1 cellular context compared by ENCODE assay signal in genomic region chr1:26022404-26022779, GRCh38.
TF ChIP-seq lines count a peak whose summit lies in the region.

No MANE protein-coding gene starts in this region.

TF ChIP-seq in HepG2, 621 proteins besides CTCF, POLR2A, EP300 and RAD21 (continued from another document):
- TF ChIP-seq, protein P1, sequence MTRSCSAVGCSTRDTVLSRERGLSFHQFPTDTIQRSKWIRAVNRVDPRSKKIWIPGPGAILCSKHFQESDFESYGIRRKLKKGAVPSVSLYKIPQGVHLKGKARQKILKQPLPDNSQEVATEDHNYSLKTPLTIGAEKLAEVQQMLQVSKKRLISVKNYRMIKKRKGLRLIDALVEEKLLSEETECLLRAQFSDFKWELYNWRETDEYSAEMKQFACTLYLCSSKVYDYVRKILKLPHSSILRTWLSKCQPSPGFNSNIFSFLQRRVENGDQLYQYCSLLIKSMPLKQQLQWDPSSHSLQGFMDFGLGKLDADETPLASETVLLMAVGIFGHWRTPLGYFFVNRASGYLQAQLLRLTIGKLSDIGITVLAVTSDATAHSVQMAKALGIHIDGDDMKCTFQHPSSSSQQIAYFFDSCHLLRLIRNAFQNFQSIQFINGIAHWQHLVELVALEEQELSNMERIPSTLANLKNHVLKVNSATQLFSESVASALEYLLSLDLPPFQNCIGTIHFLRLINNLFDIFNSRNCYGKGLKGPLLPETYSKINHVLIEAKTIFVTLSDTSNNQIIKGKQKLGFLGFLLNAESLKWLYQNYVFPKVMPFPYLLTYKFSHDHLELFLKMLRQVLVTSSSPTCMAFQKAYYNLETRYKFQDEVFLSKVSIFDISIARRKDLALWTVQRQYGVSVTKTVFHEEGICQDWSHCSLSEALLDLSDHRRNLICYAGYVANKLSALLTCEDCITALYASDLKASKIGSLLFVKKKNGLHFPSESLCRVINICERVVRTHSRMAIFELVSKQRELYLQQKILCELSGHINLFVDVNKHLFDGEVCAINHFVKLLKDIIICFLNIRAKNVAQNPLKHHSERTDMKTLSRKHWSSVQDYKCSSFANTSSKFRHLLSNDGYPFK (CRISPR knock-in tag; IDR thresholded peaks at IDR 0.05; ENCODE audit: borderline replicate concordance) = 0 out of 2 replicates have a peak, but pooled peaks have one; percentile 4
- no peak for TF ChIP-seq MIXL1 (CRISPR knock-in tag; IDR thresholded peaks at IDR 0.05)
- 0 out of 2 replicates have a peak, but pooled peaks have one; percentile 42 for TF ChIP-seq ZSCAN21 (CRISPR knock-in tag; IDR thresholded peaks at IDR 0.05; ENCODE audit: borderline replicate concordance)
- peak; percentile 99 for TF ChIP-seq ZNF629 (CRISPR knock-in tag; conservative IDR thresholded peaks at IDR 0.05)
- TF ChIP-seq, protein P2, sequence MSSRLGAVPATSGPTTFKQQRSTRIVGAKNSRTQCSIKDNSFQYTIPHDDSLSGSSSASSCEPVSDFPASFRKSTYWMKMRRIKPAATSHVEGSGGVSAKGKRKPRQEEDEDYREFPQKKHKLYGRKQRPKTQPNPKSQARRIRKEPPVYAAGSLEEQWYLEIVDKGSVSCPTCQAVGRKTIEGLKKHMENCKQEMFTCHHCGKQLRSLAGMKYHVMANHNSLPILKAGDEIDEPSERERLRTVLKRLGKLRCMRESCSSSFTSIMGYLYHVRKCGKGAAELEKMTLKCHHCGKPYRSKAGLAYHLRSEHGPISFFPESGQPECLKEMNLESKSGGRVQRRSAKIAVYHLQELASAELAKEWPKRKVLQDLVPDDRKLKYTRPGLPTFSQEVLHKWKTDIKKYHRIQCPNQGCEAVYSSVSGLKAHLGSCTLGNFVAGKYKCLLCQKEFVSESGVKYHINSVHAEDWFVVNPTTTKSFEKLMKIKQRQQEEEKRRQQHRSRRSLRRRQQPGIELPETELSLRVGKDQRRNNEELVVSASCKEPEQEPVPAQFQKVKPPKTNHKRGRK (CRISPR knock-in tag; IDR thresholded peaks at IDR 0.05) = no peak
- peak; percentile 25; the same call in 1 of the 2 replicates for TF ChIP-seq RCOR2 (CRISPR knock-in tag; IDR thresholded peaks at IDR 0.05)
- TF ChIP-seq, protein P3, sequence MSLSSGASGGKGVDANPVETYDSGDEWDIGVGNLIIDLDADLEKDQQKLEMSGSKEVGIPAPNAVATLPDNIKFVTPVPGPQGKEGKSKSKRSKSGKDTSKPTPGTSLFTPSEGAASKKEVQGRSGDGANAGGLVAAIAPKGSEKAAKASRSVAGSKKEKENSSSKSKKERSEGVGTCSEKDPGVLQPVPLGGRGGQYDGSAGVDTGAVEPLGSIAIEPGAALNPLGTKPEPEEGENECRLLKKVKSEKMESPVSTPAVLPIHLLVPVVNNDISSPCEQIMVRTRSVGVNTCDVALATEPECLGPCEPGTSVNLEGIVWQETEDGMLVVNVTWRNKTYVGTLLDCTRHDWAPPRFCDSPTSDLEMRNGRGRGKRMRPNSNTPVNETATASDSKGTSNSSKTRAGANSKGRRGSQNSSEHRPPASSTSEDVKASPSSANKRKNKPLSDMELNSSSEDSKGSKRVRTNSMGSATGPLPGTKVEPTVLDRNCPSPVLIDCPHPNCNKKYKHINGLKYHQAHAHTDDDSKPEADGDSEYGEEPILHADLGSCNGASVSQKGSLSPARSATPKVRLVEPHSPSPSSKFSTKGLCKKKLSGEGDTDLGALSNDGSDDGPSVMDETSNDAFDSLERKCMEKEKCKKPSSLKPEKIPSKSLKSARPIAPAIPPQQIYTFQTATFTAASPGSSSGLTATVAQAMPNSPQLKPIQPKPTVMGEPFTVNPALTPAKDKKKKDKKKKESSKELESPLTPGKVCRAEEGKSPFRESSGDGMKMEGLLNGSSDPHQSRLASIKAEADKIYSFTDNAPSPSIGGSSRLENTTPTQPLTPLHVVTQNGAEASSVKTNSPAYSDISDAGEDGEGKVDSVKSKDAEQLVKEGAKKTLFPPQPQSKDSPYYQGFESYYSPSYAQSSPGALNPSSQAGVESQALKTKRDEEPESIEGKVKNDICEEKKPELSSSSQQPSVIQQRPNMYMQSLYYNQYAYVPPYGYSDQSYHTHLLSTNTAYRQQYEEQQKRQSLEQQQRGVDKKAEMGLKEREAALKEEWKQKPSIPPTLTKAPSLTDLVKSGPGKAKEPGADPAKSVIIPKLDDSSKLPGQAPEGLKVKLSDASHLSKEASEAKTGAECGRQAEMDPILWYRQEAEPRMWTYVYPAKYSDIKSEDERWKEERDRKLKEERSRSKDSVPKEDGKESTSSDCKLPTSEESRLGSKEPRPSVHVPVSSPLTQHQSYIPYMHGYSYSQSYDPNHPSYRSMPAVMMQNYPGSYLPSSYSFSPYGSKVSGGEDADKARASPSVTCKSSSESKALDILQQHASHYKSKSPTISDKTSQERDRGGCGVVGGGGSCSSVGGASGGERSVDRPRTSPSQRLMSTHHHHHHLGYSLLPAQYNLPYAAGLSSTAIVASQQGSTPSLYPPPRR (CRISPR knock-in tag; IDR thresholded peaks at IDR 0.05; ENCODE audit: borderline replicate concordance) = 0 out of 2 replicates have a peak, but pooled peaks have one; percentile 10
- TF ChIP-seq SAFB2 (CRISPR knock-in tag; IDR thresholded peaks at IDR 0.05; ENCODE audit: borderline replicate concordance, low read depth) = no peak
- TF ChIP-seq POLR2G (IDR thresholded peaks at IDR 0.05; ENCODE audit: low read depth, low read length) = no peak
- TF ChIP-seq ZNF766 (CRISPR knock-in tag; IDR thresholded peaks at IDR 0.05; ENCODE audit: borderline replicate concordance) = no peak
- TF ChIP-seq NFRKB (IDR thresholded peaks at IDR 0.05) = no peak
- no peak for TF ChIP-seq ZNF549 (CRISPR knock-in tag; IDR thresholded peaks at IDR 0.05)
- 0 out of 2 replicates have a peak, but pooled peaks have one; percentile 22 for TF ChIP-seq POGK (CRISPR knock-in tag; conservative IDR thresholded peaks at IDR 0.05)
- TF ChIP-seq ZBTB7A (CRISPR knock-in tag; IDR thresholded peaks at IDR 0.05) = peak; percentile 18; the same call in 1 of the 2 replicates
- TF ChIP-seq ADNP (CRISPR knock-in tag; IDR thresholded peaks at IDR 0.05) = peak; percentile 85
- no peak for TF ChIP-seq GATAD1 (CRISPR knock-in tag; IDR thresholded peaks at IDR 0.05)
- TF ChIP-seq, protein P4, sequence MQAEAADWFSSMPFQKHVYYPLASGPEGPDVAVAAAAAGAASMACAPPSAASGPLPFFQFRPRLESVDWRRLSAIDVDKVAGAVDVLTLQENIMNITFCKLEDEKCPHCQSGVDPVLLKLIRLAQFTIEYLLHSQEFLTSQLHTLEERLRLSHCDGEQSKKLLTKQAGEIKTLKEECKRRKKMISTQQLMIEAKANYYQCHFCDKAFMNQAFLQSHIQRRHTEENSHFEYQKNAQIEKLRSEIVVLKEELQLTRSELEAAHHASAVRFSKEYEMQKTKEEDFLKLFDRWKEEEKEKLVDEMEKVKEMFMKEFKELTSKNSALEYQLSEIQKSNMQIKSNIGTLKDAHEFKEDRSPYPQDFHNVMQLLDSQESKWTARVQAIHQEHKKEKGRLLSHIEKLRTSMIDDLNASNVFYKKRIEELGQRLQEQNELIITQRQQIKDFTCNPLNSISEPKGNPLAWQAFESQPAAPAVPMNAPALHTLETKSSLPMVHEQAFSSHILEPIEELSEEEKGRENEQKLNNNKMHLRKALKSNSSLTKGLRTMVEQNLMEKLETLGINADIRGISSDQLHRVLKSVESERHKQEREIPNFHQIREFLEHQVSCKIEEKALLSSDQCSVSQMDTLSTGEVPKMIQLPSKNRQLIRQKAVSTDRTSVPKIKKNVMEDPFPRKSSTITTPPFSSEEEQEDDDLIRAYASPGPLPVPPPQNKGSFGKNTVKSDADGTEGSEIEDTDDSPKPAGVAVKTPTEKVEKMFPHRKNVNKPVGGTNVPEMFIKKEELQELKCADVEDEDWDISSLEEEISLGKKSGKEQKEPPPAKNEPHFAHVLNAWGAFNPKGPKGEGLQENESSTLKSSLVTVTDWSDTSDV (CRISPR knock-in tag; IDR thresholded peaks at IDR 0.05) = 0 out of 2 replicates have a peak, but pooled peaks have one; percentile 53
- no peak for TF ChIP-seq IKZF1 (IDR thresholded peaks at IDR 0.05)
- TF ChIP-seq ZNF567 (CRISPR knock-in tag; IDR thresholded peaks at IDR 0.05; ENCODE audit: borderline replicate concordance) = 0 out of 2 replicates have a peak, but pooled peaks have one; percentile 50
- TF ChIP-seq THRA (CRISPR knock-in tag; IDR thresholded peaks at IDR 0.05; ENCODE audit: borderline replicate concordance) = no peak
- peak; percentile 95 for TF ChIP-seq KDM1A (CRISPR knock-in tag; IDR thresholded peaks at IDR 0.05)
- TF ChIP-seq TERF1 (CRISPR knock-in tag; IDR thresholded peaks at IDR 0.05) = no peak
- TF ChIP-seq ZSCAN25 (CRISPR knock-in tag; IDR thresholded peaks at IDR 0.05) = no peak
- TF ChIP-seq, protein P5, sequence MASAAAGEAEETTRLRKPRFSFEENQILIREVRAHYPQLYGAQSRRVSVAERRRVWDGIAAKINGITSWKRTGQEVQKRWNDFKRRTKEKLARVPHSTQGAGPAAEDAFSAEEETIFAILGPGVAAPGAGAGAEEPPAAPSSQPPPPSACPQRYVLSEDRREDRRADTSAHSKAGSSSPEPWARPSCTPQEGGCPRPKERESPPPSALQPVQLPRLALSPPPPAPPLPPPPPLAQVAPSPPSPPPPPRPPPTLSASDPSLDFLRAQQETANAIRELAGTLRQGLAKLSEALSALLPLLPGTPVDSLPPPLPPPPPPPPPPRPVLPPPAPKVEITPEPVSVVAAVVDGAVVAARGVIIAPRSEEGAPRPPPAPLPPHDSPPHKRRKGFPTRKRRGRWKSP (CRISPR knock-in tag; IDR thresholded peaks at IDR 0.05) = no peak
- no peak for TF ChIP-seq ATM (IDR thresholded peaks at IDR 0.05; ENCODE audit: borderline replicate concordance)
